9 cellular contexts compared by ENCODE assay signal in the genomic region with DNA sequence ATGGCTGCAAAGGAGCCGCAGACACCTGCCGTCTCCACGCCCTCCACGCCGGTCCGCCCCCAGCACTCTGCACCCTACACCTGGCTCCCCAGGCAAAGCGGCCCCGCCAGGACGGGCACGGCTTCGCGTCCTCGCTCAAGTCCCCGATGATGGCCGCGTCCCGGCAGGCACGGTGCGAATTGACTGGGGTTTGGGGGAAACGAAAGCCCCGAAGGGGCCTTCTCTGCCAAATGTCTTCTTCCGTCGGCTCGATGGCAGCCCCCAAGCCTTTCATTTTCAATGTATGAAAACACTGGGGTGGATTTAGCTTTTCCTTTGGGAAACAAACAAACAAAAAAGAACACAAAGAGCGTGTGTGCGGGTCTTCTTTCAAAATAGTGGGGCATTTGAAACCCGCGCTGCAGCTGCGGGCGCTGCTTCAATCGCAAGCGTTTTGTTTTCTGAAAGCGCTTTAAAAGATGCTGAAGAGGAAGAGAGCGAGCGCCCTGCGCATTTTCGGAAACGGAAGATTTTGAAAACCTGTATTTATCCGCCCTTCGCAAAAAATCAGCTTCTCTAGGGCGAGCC.
DNase-seq lines count a peak whose midpoint lies in the region; ATAC-seq and TF ChIP-seq lines count a peak whose summit lies in the region.
"Had no signal": no experiment of that assay in that cellular context is flagged by ENCODE, and none has a peak within 500 bp of the region (broad histone marks: within the 10 kb centered on the region; RNA-seq: fewer than 3 reads in every experiment).

No MANE protein-coding gene starts in this region.

- no peak overlapping the region for H2AK5ac ChIP-seq in neuronal stem cell (ENCODE audit: low read depth, low read length)

- no peak overlapping the region for H3K27ac ChIP-seq in neuronal stem cell (replicated peaks; ENCODE audit: low read length)
- H3K27ac ChIP-seq: BLaER1 had no signal

- no peaks in the 10 kb centered on the region for H3K36me3 ChIP-seq in neuronal stem cell (replicated peaks in 1 of 2; ENCODE audit: control insufficient read depth in 2 of 2, insufficient read depth in 2 of 2, low read length in 2 of 2)
- H3K36me3 ChIP-seq: BLaER1 had no signal

- H3K27me3 ChIP-seq in neuronal stem cell (ENCODE audit: control insufficient read depth in 3 of 3, insufficient read depth in 3 of 3, low read depth in 1 of 3, low read length in 3 of 3) = peaks cover 0 to 12% (median 0%) of the 10 kb centered on the region in 3 experiments

- intact Hi-C loops in activated CD4-positive, alpha-beta T cell treated with anti-CD3 and anti-CD28 coated beads, Interleukin-2, amount 10 ng/mL, durations not matched to agents 24 days and 14 days (cut with micrococcal nuclease) = loop anchor here (10.0 kb wide), 1 partner anchor 156 kb away; a partner anchor contains a TSS

- peaks cover 2 to 8% of the 10 kb centered on the region in 2 donors for H3K4me1 ChIP-seq in neuronal stem cell (ENCODE audit: control insufficient read depth in 2 of 2, insufficient read depth in 1 of 2, low read depth in 1 of 2, low read length in 2 of 2)

- ATAC-seq in HG02763 (IDR thresholded peaks at IDR 0.05; ENCODE audit: unreplicated experiment) (no peak), GM18519 (IDR thresholded peaks at IDR 0.05; ENCODE audit: low FRiP score, unreplicated experiment) (no peak)

- H2BK120ac ChIP-seq in neuronal stem cell (ENCODE audit: low read depth, low read length) = no peak overlapping the region

- peaks cover 7% of the 10 kb centered on the region for H3K4me1 Mint-ChIP-seq in activated CD4-positive, alpha-beta T cell treated with anti-CD3 and anti-CD28 coated beads, Interleukin-2, amount 10 ng/mL, durations not matched to agents 24 days and 14 days

- peak overlapping the region; percentile 86 for H3K4me3 Mint-ChIP-seq in activated CD4-positive, alpha-beta T cell treated with anti-CD3 and anti-CD28 coated beads, Interleukin-2, amount 10 ng/mL, durations not matched to agents 24 days and 14 days

- no peak overlapping the region for H2BK5ac ChIP-seq in neuronal stem cell (ENCODE audit: low read length)

- DNase-seq in NCI-H2081 (lab: John Stamatoyannopoulos, UW) (peak; percentile 75 to 79), NCI-H2081 treated with DMSO at 0.1 percent for 48 hours (lab: John Stamatoyannopoulos, UW) (no peak), fibroblast of mammary gland (ENCODE audit: low read depth) (peak; percentile 14), neuronal stem cell (ENCODE audit: low spot score) (peak; percentile 42)
- DNase-seq in activated CD4-positive, alpha-beta T cell treated with anti-CD3 and anti-CD28 coated beads, Interleukin-2, amount 10 ng/mL, durations not matched to agents 24 days and 14 days = peak; percentile 72
- DNase-seq in effector CD4-positive, alpha-beta T cell = no peak

- H4K8ac ChIP-seq in neuronal stem cell (ENCODE audit: low read depth, low read length) = no peak overlapping the region

- no peak overlapping the region for H3K9ac ChIP-seq in neuronal stem cell (ENCODE audit: low read depth, low read length, poor library complexity)
- H3K9ac ChIP-seq: BLaER1 had no signal

- H3K9me3 Mint-ChIP-seq in activated CD4-positive, alpha-beta T cell treated with anti-CD3 and anti-CD28 coated beads, Interleukin-2, amount 10 ng/mL, durations not matched to agents 24 days and 14 days = no peaks in the 10 kb centered on the region

- H3K23ac ChIP-seq in neuronal stem cell (ENCODE audit: low read depth, low read length, poor library complexity) = no peak overlapping the region

- H2BK12ac ChIP-seq in neuronal stem cell (ENCODE audit: low read length) = peak overlapping the region; percentile 16

- H2BK15ac ChIP-seq in neuronal stem cell (ENCODE audit: low read length) = peak overlapping the region; percentile 22

- TF ChIP-seq CTCF in fibroblast of mammary gland (conservative IDR thresholded peaks at IDR 0.05; ENCODE audit: control insufficient read depth, insufficient read depth, low read depth, low read length) = no peak

- H3K79me1 ChIP-seq in neuronal stem cell (ENCODE audit: low read depth, low read length) = no peaks in the 10 kb centered on the region

- H3K4ac ChIP-seq in neuronal stem cell (ENCODE audit: low read length) = no peak overlapping the region

- no CpG with 5 or more reads among the region's 41 CpGs for WGBS in neuronal stem cell (ENCODE audit: extremely low coverage in 2 of 2, insufficient read length in 2 of 2, insufficient replicate concordance in 1 of 2), 2 donors

- H3K18ac ChIP-seq in neuronal stem cell (ENCODE audit: low read length) = peak overlapping the region; percentile 87

- H3K27ac Mint-ChIP-seq in activated CD4-positive, alpha-beta T cell treated with anti-CD3 and anti-CD28 coated beads, Interleukin-2, amount 10 ng/mL, durations not matched to agents 24 days and 14 days = no peak overlapping the region

- H3K14ac ChIP-seq in neuronal stem cell (ENCODE audit: low read length) = no peak overlapping the region

- peaks cover 50% of the 10 kb centered on the region for H3K27me3 Mint-ChIP-seq in activated CD4-positive, alpha-beta T cell treated with anti-CD3 and anti-CD28 coated beads, Interleukin-2, amount 10 ng/mL, durations not matched to agents 24 days and 14 days

- no peak overlapping the region for H2AFZ ChIP-seq in neuronal stem cell (ENCODE audit: low read length)

- H3K4me2 ChIP-seq in neuronal stem cell (ENCODE audit: insufficient read depth, low read length, poor library complexity, severe bottlenecking) = peak overlapping the region; percentile 55
- H3K4me2 ChIP-seq: BLaER1 had no signal

- H3K9me3 ChIP-seq in neuronal stem cell (replicated peaks in 1 of 2; ENCODE audit: control insufficient read depth in 2 of 2, insufficient read depth in 1 of 2, low read depth in 1 of 2, low read length in 2 of 2) = no peaks in the 10 kb centered on the region

- H4K91ac ChIP-seq in neuronal stem cell (ENCODE audit: low read depth, low read length, poor library complexity) = no peak overlapping the region

- H3K36me3 Mint-ChIP-seq in activated CD4-positive, alpha-beta T cell treated with anti-CD3 and anti-CD28 coated beads, Interleukin-2, amount 10 ng/mL, durations not matched to agents 24 days and 14 days (ENCODE audit: low read depth) = no peaks in the 10 kb centered on the region

- H3K4me3 ChIP-seq in fibroblast of mammary gland (ENCODE audit: control insufficient read depth, low read depth, low read length) = peak overlapping the region; percentile 28
- peak overlapping the region in 1 of 2 donors; percentile 64 for H3K4me3 ChIP-seq in neuronal stem cell (ENCODE audit: low read length in 2 of 2)
- H3K4me3 ChIP-seq: BLaER1 had no signal

Comparison
In these comparisons a context has a peak if more than half of its experiments do, and no peak if none do; other contexts are left out.
1. DNase-seq: peak in NCI-H2081 (2 of 2), activated CD4-positive, alpha-beta T cell treated with anti-CD3 and anti-CD28 coated beads, Interleukin-2, amount 10 ng/mL, durations not matched to agents 24 days and 14 days (single experiment), fibroblast of mammary gland (single experiment) and neuronal stem cell (single experiment); none in NCI-H2081 treated with DMSO at 0.1 percent for 48 hours (single experiment) and effector CD4-positive, alpha-beta T cell (single experiment).